8 cellular contexts compared by ENCODE assay signal in the genomic region with DNA sequence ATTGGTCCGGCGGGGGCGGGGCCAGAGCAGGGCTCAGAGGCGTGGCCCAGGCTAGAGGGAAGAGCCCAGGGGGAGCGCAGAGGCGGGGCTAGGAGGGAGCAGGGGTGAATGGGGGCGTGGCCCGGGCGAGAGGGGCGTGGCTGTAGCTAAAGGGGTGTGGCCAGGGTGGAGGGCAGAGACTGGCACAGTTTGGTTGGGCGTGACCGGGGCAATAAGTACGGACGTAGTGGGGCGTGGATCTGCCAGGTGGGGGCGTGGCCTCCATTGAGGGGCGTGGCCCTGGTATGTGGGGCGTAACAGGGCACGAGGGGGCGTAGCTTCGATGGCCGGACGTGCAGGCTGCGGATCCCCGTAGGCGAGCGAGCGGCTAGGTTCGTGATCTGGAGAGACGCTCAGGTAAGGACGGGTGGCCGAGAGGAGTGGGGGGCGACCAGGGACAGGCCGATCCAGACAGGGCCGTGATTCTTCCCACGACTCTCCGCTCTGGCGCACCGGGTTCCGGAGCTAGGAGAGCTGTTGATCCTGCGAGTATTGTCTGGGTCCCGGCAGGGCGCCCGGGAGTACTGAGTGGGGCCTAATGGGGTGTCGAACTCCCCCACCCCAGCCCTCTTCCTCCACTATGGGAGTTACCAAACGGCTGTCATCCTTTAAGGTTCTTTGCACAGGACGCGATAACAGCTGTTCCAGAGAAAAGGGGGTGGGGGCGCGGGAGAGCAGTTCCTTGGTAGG. TPM values are rescaled to one million over a fixed set of nuclear protein-coding genes. Genes with fewer than 3 reads are reported as not detected.
DNase-seq lines count a peak whose midpoint lies in the region; ATAC-seq and TF ChIP-seq lines count a peak whose summit lies in the region.

Gene CA5B (plus strand): TSS at position 314 of the 729 bp plus-strand sequence. CDS start 11,754 bp downstream, outside the sequence.

- H3K9me3 ChIP-seq in uterus = no peaks in the 10 kb centered on the region

- TF ChIP-seq POLR2A in uterus (IDR thresholded peaks at IDR 0.05) = peak; percentile 19 to 51

- peak within 1 kb of the TSS; percentile 76 for H3K4me3 ChIP-seq in rectal smooth muscle tissue (ENCODE audit: low read length)
- H3K4me3 ChIP-seq in uterus = peak within 1 kb of the TSS; percentile 36 to 45

- H3K36me3 ChIP-seq in rectal smooth muscle tissue (ENCODE audit: control insufficient read depth, insufficient read depth, low read length) (no peaks in the 10 kb centered on the region), uterus (no peaks in the 10 kb centered on the region)

- no peak for TF ChIP-seq RAD21 in Ishikawa (IDR thresholded peaks at IDR 0.05; ENCODE audit: low read depth)

- no peak within 1 kb of the TSS for H3K27ac ChIP-seq in rectal smooth muscle tissue (ENCODE audit: low read depth, low read length)
- H3K27ac ChIP-seq in uterus = peak within 1 kb of the TSS; percentile 47 to 58

- no peak for TF ChIP-seq CTCF in uterus (IDR thresholded peaks at IDR 0.05)

- no peaks in the 10 kb centered on the region for H3K4me1 ChIP-seq in rectal smooth muscle tissue (ENCODE audit: control insufficient read depth, insufficient read depth, low read length)
- H3K4me1 ChIP-seq in uterus = no peaks in the 10 kb centered on the region

- H3K9ac ChIP-seq in rectal smooth muscle tissue (ENCODE audit: low read length) = no peak within 1 kb of the TSS

- no peak for TF ChIP-seq EP300 in Ishikawa (IDR thresholded peaks at IDR 0.05; ENCODE audit: borderline replicate concordance)

- DNase-seq in D341Med (ENCODE audit: low spot score) = peak; percentile 92
- peak; percentile 87 to 97 (median 92) for DNase-seq in T-helper 1 cell
- peak; percentile 2 to 93 (median 62) for DNase-seq in amygdala (lab: John Stamatoyannopoulos, UW)
- peak; percentile 94 for DNase-seq in left ventricle myocardium superior
- peak; percentile 94 to 95 for DNase-seq in uterus

- intact Hi-C loops in left ventricle myocardium superior (cut with micrococcal nuclease) (no loop called here), uterus (cut with DNase I; ENCODE audit: low total_unique reads) (no loop called here)

- ATAC-seq in GM21619 (IDR thresholded peaks at IDR 0.05; ENCODE audit: unreplicated experiment) (peak; percentile 90), left ventricle myocardium superior (peak; percentile 99)

- H3K27me3 ChIP-seq in rectal smooth muscle tissue (ENCODE audit: control insufficient read depth, insufficient read depth, low read length) (peaks cover 3% of the 10 kb centered on the region), uterus (no peaks in the 10 kb centered on the region)

TF ChIP-seq in Ishikawa, 13 proteins besides CTCF, POLR2A, EP300 and RAD21:
- TF ChIP-seq YY1 (IDR thresholded peaks at IDR 0.05; ENCODE audit: low read depth) = no peak
- no peak for TF ChIP-seq FOXM1 (IDR thresholded peaks at IDR 0.05; ENCODE audit: borderline replicate concordance, low read depth)
- TF ChIP-seq, protein P1, sequence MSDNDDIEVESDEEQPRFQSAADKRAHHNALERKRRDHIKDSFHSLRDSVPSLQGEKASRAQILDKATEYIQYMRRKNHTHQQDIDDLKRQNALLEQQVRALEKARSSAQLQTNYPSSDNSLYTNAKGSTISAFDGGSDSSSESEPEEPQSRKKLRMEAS (IDR thresholded peaks at IDR 0.05) = 0 out of 2 replicates have a peak, but pooled peaks have one; percentile 24
- TF ChIP-seq TEAD4 (IDR thresholded peaks at IDR 0.05) = peak; percentile 54
TF ChIP-seq in Ishikawa: peak in this region for 2.

RNA-seq across cellular contexts. Expression of gene CA5B, which starts in this region (rescaled TPM):
- total RNA-seq in left ventricle myocardium superior (3.6 TPM), uterus (10 to 100 TPM in 2 of 4 donors, 1 to 10 TPM in 2; 2.6 to 35.8 (median 15.0) TPM)
